ENCODE assay signal across 8 cellular contexts in genomic region chr19:11578342-11579142, GRCh38. TPM values are rescaled to one million over a fixed set of nuclear protein-coding genes. Genes with fewer than 3 reads are reported as not detected.
DNase-seq lines count a peak whose midpoint lies in the region; ATAC-seq and TF ChIP-seq lines count a peak whose summit lies in the region.

No MANE protein-coding gene starts in this region.

- peak overlapping the region; percentile 54 for H3K9ac ChIP-seq in mucosa of stomach (ENCODE audit: low read length)

- H3K9me3 ChIP-seq in mucosa of stomach (ENCODE audit: control insufficient read depth, low read length) (no peaks in the 10 kb centered on the region), aorta (ENCODE audit: control insufficient read depth, low read length) (no peaks in the 10 kb centered on the region)

- H3K4me3 ChIP-seq in GM12864 (ENCODE audit: low read depth, low read length) (peak overlapping the region; percentile 73), mucosa of stomach (ENCODE audit: low read length) (peak overlapping the region; percentile 36), aorta (ENCODE audit: low read length in 2 of 2) (no peak overlapping the region)

- CTCF ChIA-PET in Calu3 (lab: Charles Lee), result no interaction called here

- H3K4me1 ChIP-seq in mucosa of stomach (ENCODE audit: control insufficient read depth, insufficient read depth, low read length), result peaks cover 17% of the 10 kb centered on the region
- H3K4me1 ChIP-seq in aorta (ENCODE audit: control insufficient read depth in 1 of 2, insufficient read depth in 2 of 2, low read length in 2 of 2), result no peaks in the 10 kb centered on the region

- H3K27ac ChIP-seq in aorta (ENCODE audit: low read depth in 1 of 2, low read length in 2 of 2), result no peak overlapping the region

- H3K27me3 ChIP-seq in mucosa of stomach (ENCODE audit: control insufficient read depth, insufficient read depth, low read length) (peaks cover 3% of the 10 kb centered on the region), aorta (ENCODE audit: control insufficient read depth in 1 of 2, insufficient read depth in 2 of 2, low read length in 1 of 2) (no peaks in the 10 kb centered on the region)

- no peaks in the 10 kb centered on the region for H3K36me3 ChIP-seq in mucosa of stomach (ENCODE audit: control insufficient read depth, insufficient read depth, low read length)
- no peaks in the 10 kb centered on the region for H3K36me3 ChIP-seq in aorta (ENCODE audit: control insufficient read depth in 1 of 2, insufficient read depth in 2 of 2, low read length in 1 of 2)

- peaks cover 4% of the 10 kb centered on the region for H3K36me3 Mint-ChIP-seq in T-helper 2 cell treated with Interferon-gamma antibody and Interleukin-4, amounts not matched to agents 5 μg/mL and 100 μg/mL, for 36 hours (ENCODE audit: low read depth)
- no peaks in the 10 kb centered on the region for H3K36me3 Mint-ChIP-seq in Calu3 (ENCODE audit: insufficient read depth, unreplicated experiment)

- peak; percentile 30 for ATAC-seq in aorta (ENCODE audit: low FRiP score)

- WGBS in aorta, 2 donors, result 13 to 16% methylated on average over 45 to 58 of the region's 58 CpGs

- no peak for DNase-seq in GM12864 (ENCODE audit: low read depth)
- peak; percentile 27 for DNase-seq in T-helper 2 cell treated with Interferon-gamma antibody and Interleukin-4, amounts not matched to agents 5 μg/mL and 100 μg/mL, for 36 hours (ENCODE audit: low spot score)
- DNase-seq in effector CD4-positive, alpha-beta T cell, result peak; percentile 16
- DNase-seq in aorta, result peak in 1 of 2 donors; percentile 86
- no peak for DNase-seq in Calu3
- no peak for DNase-seq in HuH-7 (ENCODE audit: low spot score)
- no peak for DNase-seq in NCI-H187 (lab: John Stamatoyannopoulos, UW)

- TF ChIP-seq CTCF in GM12864 (IDR thresholded peaks at IDR 0.05; ENCODE audit: low read depth, low read length, missing control alignments), result no peak
- no peak for TF ChIP-seq CTCF in Calu3 (IDR thresholded peaks at IDR 0.05; ENCODE audit: unreplicated experiment)

- H3K9me3 Mint-ChIP-seq in T-helper 2 cell treated with Interferon-gamma antibody and Interleukin-4, amounts not matched to agents 5 μg/mL and 100 μg/mL, for 36 hours, result no peaks in the 10 kb centered on the region
- no peaks in the 10 kb centered on the region for H3K9me3 Mint-ChIP-seq in Calu3 (ENCODE audit: low read depth, unreplicated experiment)

- peak overlapping the region; percentile 79 for H3K4me3 Mint-ChIP-seq in T-helper 2 cell treated with Interferon-gamma antibody and Interleukin-4, amounts not matched to agents 5 μg/mL and 100 μg/mL, for 36 hours
- H3K4me3 Mint-ChIP-seq in Calu3 (ENCODE audit: low read depth, unreplicated experiment), result no peak overlapping the region

- H3K4me1 Mint-ChIP-seq in T-helper 2 cell treated with Interferon-gamma antibody and Interleukin-4, amounts not matched to agents 5 μg/mL and 100 μg/mL, for 36 hours (ENCODE audit: low read depth), result peaks cover 19% of the 10 kb centered on the region
- no peaks in the 10 kb centered on the region for H3K4me1 Mint-ChIP-seq in Calu3 (ENCODE audit: low read depth, unreplicated experiment)

- intact Hi-C loops in aorta (cut with DNase I) (no loop called here), Calu3 (cut with micrococcal nuclease; ENCODE audit: unreplicated experiment) (no loop called here)

- no TSS peak for BruUV-seq in Calu3 (replicated peaks; lab: Mats Ljungman, UMichigan)

- H3K27ac Mint-ChIP-seq in T-helper 2 cell treated with Interferon-gamma antibody and Interleukin-4, amounts not matched to agents 5 μg/mL and 100 μg/mL, for 36 hours, result peak overlapping the region; percentile 65
- H3K27ac Mint-ChIP-seq in Calu3 (ENCODE audit: unreplicated experiment), result no peak overlapping the region

- no peaks in the 10 kb centered on the region for H3K27me3 Mint-ChIP-seq in T-helper 2 cell treated with Interferon-gamma antibody and Interleukin-4, amounts not matched to agents 5 μg/mL and 100 μg/mL, for 36 hours (ENCODE audit: low read depth)
- no peaks in the 10 kb centered on the region for H3K27me3 Mint-ChIP-seq in Calu3 (ENCODE audit: unreplicated experiment)

RNA-seq across cellular contexts. Expression of gene ACP5, which starts 1.1 kb away (rescaled TPM):
- total RNA-seq in aorta, result 10 to 100 TPM; 12.6 to 13.1 TPM
- polyA plus RNA-seq in aorta, result 10 to 100 TPM in 1 of 2 donors, 1 to 10 TPM in 1; 5.2 to 45.3 TPM
- total RNA-seq in Calu3 (2022), result 0.94 and 2.2 TPM in 2 replicates

RNA-seq across cellular contexts. Expression of gene ZNF627, which starts 18.7 kb away (rescaled TPM):
- 10 to 100 TPM in 1 of 2 donors, 1 to 10 TPM in 1; 7.1 to 12.2 TPM for total RNA-seq in aorta
- polyA plus RNA-seq in aorta, result 1 to 10 TPM; 2.5 to 5.6 TPM
- total RNA-seq in Calu3 (2022), result 12.0 and 13.3 TPM in 2 replicates

RNA-seq across cellular contexts. Expression of gene ELOF1, which starts 19.5 kb away (rescaled TPM):
- total RNA-seq in aorta, result 10 to 100 TPM; 30.9 to 33.6 TPM
- 10 to 100 TPM; 37.8 to 75.4 TPM for polyA plus RNA-seq in aorta
- total RNA-seq in Calu3 (2022), result 36.5 and 38.3 TPM in 2 replicates

RNA-seq across cellular contexts. Expression of gene CNN1, which starts 39.9 kb away (rescaled TPM):
- total RNA-seq in aorta, result 1,000 to 10,000 TPM in 1 of 2 donors, 100 to 1,000 TPM in 1; 406 to 1,055 TPM
- polyA plus RNA-seq in aorta, result 100 to 1,000 TPM; 547 to 569 TPM
- not detected in 2 replicates for total RNA-seq in Calu3 (2022)

RNA-seq across cellular contexts. Expression of gene ECSIT, which starts 49.6 kb away (rescaled TPM):
- total RNA-seq in aorta (10 to 100 TPM; 27.7 to 27.8 TPM), Calu3 (2022) (19.3 and 22.1 TPM in 2 replicates)
- polyA plus RNA-seq in aorta, result 10 to 100 TPM; 39.9 to 72.5 TPM

Comparison
In these comparisons a context has a peak if more than half of its experiments do, and no peak if none do; other contexts are left out.
1. DNase-seq: peak in T-helper 2 cell treated with Interferon-gamma antibody and Interleukin-4, amounts not matched to agents 5 μg/mL and 100 μg/mL, for 36 hours (single experiment) and effector CD4-positive, alpha-beta T cell (single experiment); none in GM12864 (single experiment), Calu3 (single experiment), HuH-7 (single experiment) and NCI-H187 (0 of 2).
2. H3K4me3 ChIP-seq: peak in GM12864 (single experiment) and mucosa of stomach (single experiment); none in aorta (0 of 2).